14 cellular contexts compared by ENCODE assay signal in the genomic region with DNA sequence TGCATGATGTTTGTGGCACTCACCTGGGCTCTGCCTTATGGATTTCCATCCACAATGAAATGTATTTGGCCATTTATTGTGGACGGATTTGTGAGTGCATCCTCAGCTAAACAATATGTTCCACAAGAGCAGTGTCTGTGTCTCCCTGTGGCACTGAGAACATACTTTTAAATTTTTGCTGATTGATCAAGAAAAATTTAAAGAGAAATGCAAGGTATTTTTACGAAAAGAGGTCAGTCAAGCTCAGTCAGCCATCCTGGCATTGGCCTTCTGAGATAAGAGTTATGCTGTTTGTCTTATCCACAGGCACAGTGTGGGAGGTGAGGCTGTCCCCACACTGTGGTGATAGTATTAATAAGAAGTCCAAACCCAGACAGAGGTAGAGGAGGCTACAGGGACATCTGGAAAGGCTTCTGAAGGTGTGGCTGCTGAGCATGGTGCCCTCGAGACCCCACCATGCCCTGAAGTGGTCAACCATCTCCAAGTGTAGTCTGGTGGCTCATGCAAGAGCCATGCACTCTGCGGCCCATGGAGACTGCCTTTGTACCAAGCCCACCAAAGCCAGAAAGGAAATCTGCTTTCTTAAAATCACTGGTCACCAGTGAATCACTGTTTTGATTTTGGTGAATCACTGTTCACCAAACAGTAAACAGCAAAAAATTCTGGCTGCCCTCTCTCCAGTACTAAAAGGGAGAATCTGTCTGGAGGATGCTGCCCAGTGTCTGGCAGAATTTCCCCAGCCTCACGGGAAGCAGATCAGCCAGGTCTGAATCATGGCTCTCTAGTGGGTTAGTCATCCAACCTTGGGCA. TPM values are rescaled to one million over a fixed set of nuclear protein-coding genes. Genes with fewer than 3 reads are reported as not detected.
DNase-seq lines count a peak whose midpoint lies in the region; ATAC-seq, FAIRE-seq and TF ChIP-seq lines count a peak whose summit lies in the region.
"Had no signal": no experiment of that assay in that cellular context is flagged by ENCODE, and none has a peak within 500 bp of the region (broad histone marks: within the 10 kb centered on the region; RNA-seq: fewer than 3 reads in every experiment).

No MANE protein-coding gene starts in this region.

- no peak for TF ChIP-seq CTCF in bronchial epithelial cell (IDR thresholded peaks at IDR 0.05; ENCODE audit: insufficient read depth, low read length, severe bottlenecking)

- H3K36me3 ChIP-seq in bronchial epithelial cell (ENCODE audit: control insufficient read depth, insufficient read depth, low read length) = no peaks in the 10 kb centered on the region
- H3K36me3 ChIP-seq: upper lobe of left lung had no signal

- in situ Hi-C loops in ACHN (cut with HindIII; ENCODE audit: low pct_ligation_motif_present, low pct_unique_long_range_greater_than_20kb, low sequenced_read_pairs) = no loop called here

- H3K4me3 ChIP-seq in bronchial epithelial cell (ENCODE audit: low read depth, low read length) = no peak overlapping the region
- H3K4me3 ChIP-seq: upper lobe of left lung had no signal

- ATAC-seq in GM19395 (IDR thresholded peaks at IDR 0.05; ENCODE audit: unreplicated experiment) (no peak), GM19463 (IDR thresholded peaks at IDR 0.05; ENCODE audit: unreplicated experiment) (no peak)
- ATAC-seq in stimulated activated naive CD8-positive, alpha-beta T cell treated with anti-CD3 and anti-CD28 coated beads, Interleukin-15, Interleukin-2, amounts not matched to agents 100 U/mL and 50 U/mL, for 24 hours = no peak
- ATAC-seq: T-cell had no signal

- FAIRE-seq in HTR-8/SVneo (lab: Jason Lieb, UNC) (no peak), bronchial epithelial cell (lab: Jason Lieb, UNC) (peak; percentile 92)

- peak; percentile 80 for DNase-seq in ACHN
- peak; percentile 51 for DNase-seq in HTR-8/SVneo (ENCODE audit: insufficient read length, low spot score)
- DNase-seq in bronchial epithelial cell (ENCODE audit: low read depth) = peak; percentile 99
- peak; percentile 11 to 67 for DNase-seq in lung microvascular endothelial cell (ENCODE audit: low read depth in 2 of 2)
- no peak for DNase-seq in stimulated activated naive CD8-positive, alpha-beta T cell treated with anti-CD3 and anti-CD28 coated beads, Interleukin-15, Interleukin-2, amounts not matched to agents 100 U/mL and 50 U/mL, for 24 hours
- no peak for DNase-seq in stimulated activated CD8-positive, alpha-beta memory T cell treated with anti-CD3 and anti-CD28 coated beads, Interleukin-4, amount 100 ng/mL, for 48 hours
- DNase-seq: activated CD8-positive, alpha-beta memory T cell treated with anti-CD3 and anti-CD28 coated beads, Interleukin-2, amount 50 U/mL, for 48 hours; hippocampal formation; NCI-H345; T-cell; upper lobe of left lung had no signal

- H3K27me3 ChIP-seq in bronchial epithelial cell (ENCODE audit: control insufficient read depth, insufficient read depth, low read length) = no peaks in the 10 kb centered on the region
- H3K27me3 ChIP-seq: upper lobe of left lung had no signal

RNA-seq across cellular contexts. Expression of a gene that starts 28.8 kb away (rescaled TPM):
- total RNA-seq in bronchial epithelial cell (6.8 and 8.2 TPM in 2 replicates), lung microvascular endothelial cell (0.20 and 3.9 TPM in 2 replicates)
- total RNA-seq: natural killer cell treated with Interleukin-12 subunit alpha and Interleukin-12 subunit beta and Interleukin-15 and Interleukin-18, amount 100 ng/mL, for 72 hours had no signal

Comparison
In these comparisons a context has a peak if more than half of its experiments do, and no peak if none do; other contexts are left out.
1. DNase-seq: peak in ACHN (single experiment), HTR-8/SVneo (single experiment), bronchial epithelial cell (single experiment) and lung microvascular endothelial cell (2 of 2); none in stimulated activated naive CD8-positive, alpha-beta T cell treated with anti-CD3 and anti-CD28 coated beads, Interleukin-15, Interleukin-2, amounts not matched to agents 100 U/mL and 50 U/mL, for 24 hours (single experiment) and stimulated activated CD8-positive, alpha-beta memory T cell treated with anti-CD3 and anti-CD28 coated beads, Interleukin-4, amount 100 ng/mL, for 48 hours (single experiment).